24 cellular contexts compared by ENCODE assay signal in genomic region chr9:21677387-21677786, GRCh38.
A peak's percentile ranks its signal among the peaks of the same experiment; 100 is the strongest.
DNase-seq lines count a peak whose midpoint lies in the region; ATAC-seq, FAIRE-seq and TF ChIP-seq lines count a peak whose summit lies in the region.
"Had no signal": no experiment of that assay in that cellular context is flagged by ENCODE, and none has a peak within 500 bp of the region (broad histone marks: within the 10 kb centered on the region; RNA-seq: fewer than 3 reads in every experiment).

No MANE protein-coding gene starts in this region.

- H3K4me1 ChIP-seq in mammary epithelial cell (ENCODE audit: insufficient read depth, low read length) = peaks cover 66% of the 10 kb centered on the region
- H3K4me1 ChIP-seq in keratinocyte (ENCODE audit: control insufficient read depth, extremely low read depth, insufficient read depth, low read length) = peaks cover 70% of the 10 kb centered on the region
- H3K4me1 ChIP-seq: spleen had no signal

- no peaks in the 10 kb centered on the region for H3K36me3 ChIP-seq in MG63
- H3K36me3 ChIP-seq in mammary epithelial cell (ENCODE audit: insufficient read depth, low read length) = no peaks in the 10 kb centered on the region
- no peaks in the 10 kb centered on the region for H3K36me3 ChIP-seq in keratinocyte (ENCODE audit: control insufficient read depth in 2 of 2, extremely low read depth in 1 of 2, insufficient read depth in 2 of 2, low read length in 2 of 2)
- H3K36me3 ChIP-seq: spleen had no signal

- WGBS in mammary epithelial cell (ENCODE audit: low coverage, missing lambda C conversion rate) = 0% methylated on average over 1 of the region's 1 CpG

- DNase-seq in AG10803 (ENCODE audit: low read depth) = no peak
- no peak for DNase-seq in MG63
- no peak for DNase-seq in mammary epithelial cell
- DNase-seq in keratinocyte (ENCODE audit: low read depth, low spot score) = no peak
- DNase-seq in NCI-H187 (lab: John Stamatoyannopoulos, UW) = no peak
- DNase-seq in head of caudate nucleus = no peak
- DNase-seq: activated CD4-positive, alpha-beta T cell treated with anti-CD3 and anti-CD28 coated beads for 48 hours; activated naive CD4-positive, alpha-beta T cell; activated T-cell treated with anti-CD3 and anti-CD28 coated beads, Interleukin-2, amount 50 U/mL, for 48 hours; amygdala; cortex of kidney; naive B cell; NCI-H1417; NCI-H2081 treated with DMSO at 0.1 percent for 48 hours; NCI-H446 treated with DMSO at 0.1 percent for 48 hours; nucleus accumbens; spleen; stimulated activated CD4-positive, alpha-beta T cell treated with anti-CD3 and anti-CD28 coated beads, Interleukin-4, amount 100 ng/mL, for 1 hour; T-helper 1 cell had no signal

- FAIRE-seq in keratinocyte (lab: Jason Lieb, UNC) = peak; percentile 9
- FAIRE-seq: GM12891 had no signal

- peak overlapping the region; percentile 99 for H3K27ac ChIP-seq in mammary epithelial cell (ENCODE audit: insufficient read depth, low read depth, low read length)
- peak overlapping the region; percentile 97 for H3K27ac ChIP-seq in keratinocyte (ENCODE audit: control insufficient read depth, insufficient read depth, low read length)
- H3K27ac ChIP-seq: C4-2B, spleen had no signal

- peaks cover 25% of the 10 kb centered on the region for H3K79me2 ChIP-seq in mammary epithelial cell (ENCODE audit: insufficient read depth, low read length)
- H3K79me2 ChIP-seq in keratinocyte (ENCODE audit: control insufficient read depth, insufficient read depth, low read length) = peaks cover 6% of the 10 kb centered on the region

- CTCF ChIA-PET in mammary epithelial cell (lab: Charles Lee; ENCODE audit: low non-redundant PET) = no interaction called here

- no peaks in the 10 kb centered on the region for H3K9me1 ChIP-seq in keratinocyte (ENCODE audit: control insufficient read depth, extremely low read depth, insufficient read depth, low read length)

- H3K27me3 ChIP-seq in MG63 = no peaks in the 10 kb centered on the region
- no peaks in the 10 kb centered on the region for H3K27me3 ChIP-seq in mammary epithelial cell (ENCODE audit: insufficient read depth, low read length)
- no peaks in the 10 kb centered on the region for H3K27me3 ChIP-seq in keratinocyte (ENCODE audit: control insufficient read depth, extremely low read depth, insufficient read depth, low read length)

- in situ Hi-C loops in mammary epithelial cell (cut with MboI; ENCODE audit: low sequenced_read_pairs in 2 of 2) = loop anchor here in 1 of 2 donors (10.0 kb wide), 1 partner anchor 83 kb away; no protein-coding TSS in a partner anchor

- H3K9ac ChIP-seq in mammary epithelial cell (ENCODE audit: insufficient read depth, low read length) (peak overlapping the region; percentile 92), keratinocyte (ENCODE audit: control insufficient read depth, extremely low read depth, insufficient read depth, low read length) (peak overlapping the region; percentile 72)

- no peak overlapping the region for H2AFZ ChIP-seq in mammary epithelial cell (ENCODE audit: low read depth, low read length)
- H2AFZ ChIP-seq in keratinocyte (ENCODE audit: control insufficient read depth, low read length) = no peak overlapping the region

- intact Hi-C loops in mammary epithelial cell (cut with micrococcal nuclease) = loop anchor here (1.0 kb wide), 2 partner anchors 42 to 118 kb away; no protein-coding TSS in a partner anchor
- intact Hi-C loops in head of caudate nucleus (cut with DNase I) = no loop called here

- H4K20me1 ChIP-seq in mammary epithelial cell (ENCODE audit: insufficient read depth, low read length) (no peaks in the 10 kb centered on the region), keratinocyte (ENCODE audit: control insufficient read depth, extremely low read depth, insufficient read depth, low read length) (no peaks in the 10 kb centered on the region)

- H3K4me2 ChIP-seq in mammary epithelial cell (ENCODE audit: insufficient read depth, low read depth, low read length) = peak overlapping the region; percentile 76
- H3K4me2 ChIP-seq in keratinocyte (ENCODE audit: control insufficient read depth, extremely low read depth, insufficient read depth, low read depth, low read length) = peak overlapping the region; percentile 93

- TF ChIP-seq CTCF in AG10803 (conservative IDR thresholded peaks at IDR 0.05; ENCODE audit: low read length) = no peak
- no peak for TF ChIP-seq CTCF in mammary epithelial cell (conservative IDR thresholded peaks at IDR 0.05 in 1 of 2, IDR thresholded peaks at IDR 0.05 in 1 of 2; ENCODE audit: extremely low read depth in 1 of 2, insufficient read depth in 1 of 2, low read depth in 1 of 2, low read length in 2 of 2)
- no peak for TF ChIP-seq CTCF in keratinocyte (optimal IDR thresholded peaks at IDR 0.05 in 1 of 3, IDR thresholded peaks at IDR 0.05 in 1 of 3, conservative IDR thresholded peaks at IDR 0.05 in 1 of 3; ENCODE audit: extremely low read depth in 1 of 3, insufficient read depth in 2 of 3, low read length in 3 of 3)

- H3K9me3 ChIP-seq in MG63 (no peaks in the 10 kb centered on the region), mammary epithelial cell (replicated peaks; ENCODE audit: insufficient read depth, low read length) (no peaks in the 10 kb centered on the region), keratinocyte (ENCODE audit: control insufficient read depth, low read depth, low read length) (no peaks in the 10 kb centered on the region)
- H3K9me3 ChIP-seq: spleen had no signal

- TSS peak; percentile 36 for BruUV-seq in mammary epithelial cell (replicated peaks; lab: Mats Ljungman, UMichigan)

- ATAC-seq in GM18502 (IDR thresholded peaks at IDR 0.05; ENCODE audit: poor library complexity, unreplicated experiment) = no peak
- ATAC-seq: left lobe of liver; stimulated activated memory B cell treated with anti-CD40 and anti-IgM and Interleukin-4, amounts not matched to agents 10 μg/mL and 1 μg/mL and 100 μg/mL, for 72 hours had no signal

- peak overlapping the region; percentile 34 for H3K4me3 ChIP-seq in AG10803 (ENCODE audit: low read length)
- peak overlapping the region; percentile 4 for H3K4me3 ChIP-seq in MG63
- H3K4me3 ChIP-seq in mammary epithelial cell (replicated peaks in 1 of 3; ENCODE audit: insufficient read depth in 1 of 3, low read depth in 2 of 3, low read length in 3 of 3) = peak overlapping the region; percentile 4 to 45 (median 25)
- peak overlapping the region in 2 of 3 experiments; percentile 54 to 63 for H3K4me3 ChIP-seq in keratinocyte (ENCODE audit: control insufficient read depth in 2 of 3, extremely low read depth in 1 of 3, insufficient read depth in 2 of 3, low read depth in 1 of 3, low read length in 3 of 3)
- H3K4me3 ChIP-seq: spleen had no signal

- dilution Hi-C loops in mammary epithelial cell (cut with HindIII; ENCODE audit: low sequenced_read_pairs) (loop anchor here (5.0 kb wide), 2 partner anchors 110 to 120 kb away; no protein-coding TSS in a partner anchor), keratinocyte (cut with MboI; ENCODE audit: extremely low pct_ligation_motif_present, low sequenced_read_pairs) (loop anchor here (10.0 kb wide), 1 partner anchor 123 kb away; no protein-coding TSS in a partner anchor)

Comparison
In these comparisons a context has a peak if more than half of its experiments do, and no peak if none do; other contexts are left out.
1. H3K4me3 ChIP-seq: peak in every context shown above with its lines; median percentile 58 in keratinocyte; 34 in AG10803; 25 in mammary epithelial cell; 4 in MG63.